In genomic region chr4:107838763-107839162, GRCh38 we compare ENCODE assay signal across 16 cellular contexts. TPM values are rescaled to one million over a fixed set of nuclear protein-coding genes. Genes with fewer than 3 reads are reported as not detected.
DNase-seq lines count a peak whose midpoint lies in the region; ATAC-seq and TF ChIP-seq lines count a peak whose summit lies in the region.
"Had no signal": no experiment of that assay in that cellular context is flagged by ENCODE, and none has a peak within 500 bp of the region (broad histone marks: within the 10 kb centered on the region; RNA-seq: fewer than 3 reads in every experiment).

No MANE protein-coding gene starts in this region.

- no peaks in the 10 kb centered on the region for H3K27me3 Mint-ChIP-seq in neural progenitor cell (ENCODE audit: insufficient read depth, low read depth)

- H3K9ac ChIP-seq in neural progenitor cell: no peak overlapping the region

- TF ChIP-seq CTCF in fibroblast of mammary gland (conservative IDR thresholded peaks at IDR 0.05; ENCODE audit: control insufficient read depth, insufficient read depth, low read depth, low read length) (no peak), psoas muscle (IDR thresholded peaks at IDR 0.05) (no peak), neural progenitor cell (IDR thresholded peaks at IDR 0.05) (no peak)

- no peaks in the 10 kb centered on the region for H3K9me3 ChIP-seq in psoas muscle
- H3K9me3 ChIP-seq in neural progenitor cell (ENCODE audit: low read depth): no peaks in the 10 kb centered on the region
- H3K9me3 ChIP-seq: thyroid gland had no signal

- H3K36me3 ChIP-seq in psoas muscle (ENCODE audit: insufficient read depth in 1 of 2, low read depth in 1 of 2): no peaks in the 10 kb centered on the region
- no peaks in the 10 kb centered on the region for H3K36me3 ChIP-seq in neural progenitor cell
- H3K36me3 ChIP-seq: cardiac muscle cell, thyroid gland had no signal

- no peaks in the 10 kb centered on the region for H3K9me3 Mint-ChIP-seq in neural progenitor cell

- H3K4me1 ChIP-seq in psoas muscle: peaks cover 14% of the 10 kb centered on the region
- no peaks in the 10 kb centered on the region for H3K4me1 ChIP-seq in neural progenitor cell

- H3K27me3 ChIP-seq in psoas muscle (ENCODE audit: insufficient read depth in 3 of 3, low read length in 2 of 3) (no peaks in the 10 kb centered on the region), neural progenitor cell (no peaks in the 10 kb centered on the region)
- H3K27me3 ChIP-seq: cardiac muscle cell, thyroid gland had no signal

- peak; percentile 33 for ATAC-seq in GM19463 (IDR thresholded peaks at IDR 0.05; ENCODE audit: unreplicated experiment)
- peak in 1 of 4 donors; percentile 39 for ATAC-seq in psoas muscle
- ATAC-seq: naive thymus-derived CD8-positive, alpha-beta T cell had no signal

- no peaks in the 10 kb centered on the region for H3K79me2 ChIP-seq in neural progenitor cell (ENCODE audit: low read depth)

- H3F3A ChIP-seq in neural progenitor cell (ENCODE audit: low read depth): no peaks in the 10 kb centered on the region

- no peaks in the 10 kb centered on the region for H3K4me1 Mint-ChIP-seq in neural progenitor cell
- H3K4me1 Mint-ChIP-seq: naive thymus-derived CD8-positive, alpha-beta T cell had no signal

- H4K20me1 ChIP-seq in neural progenitor cell (ENCODE audit: low read depth): no peaks in the 10 kb centered on the region

- H3K4me3 Mint-ChIP-seq in neural progenitor cell: no peak overlapping the region
- H3K4me3 Mint-ChIP-seq: naive thymus-derived CD8-positive, alpha-beta T cell had no signal

- H3K4me2 ChIP-seq in neural progenitor cell: no peak overlapping the region

- H3K27ac Mint-ChIP-seq in neural progenitor cell: no peak overlapping the region
- H3K27ac Mint-ChIP-seq: naive thymus-derived CD8-positive, alpha-beta T cell had no signal

- H3K4me3 ChIP-seq in fibroblast of mammary gland (ENCODE audit: control insufficient read depth, low read depth, low read length) (no peak overlapping the region), psoas muscle (no peak overlapping the region), neural progenitor cell (no peak overlapping the region)
- H3K4me3 ChIP-seq: cardiac muscle cell, thyroid gland had no signal

- no peaks in the 10 kb centered on the region for H3K36me3 Mint-ChIP-seq in neural progenitor cell
- H3K36me3 Mint-ChIP-seq: naive thymus-derived CD8-positive, alpha-beta T cell had no signal

- H3K27ac ChIP-seq in psoas muscle: peak overlapping the region; percentile 9
- H3K27ac ChIP-seq in neural progenitor cell: no peak overlapping the region
- H3K27ac ChIP-seq: cardiac muscle cell had no signal

- intact Hi-C loops in psoas muscle (cut with DNase I): no loop called here

- no peak overlapping the region for H2AFZ ChIP-seq in neural progenitor cell (replicated peaks)

- DNase-seq in NCI-H69 (lab: John Stamatoyannopoulos, UW) (peak; percentile 51), fibroblast of mammary gland (ENCODE audit: low read depth) (peak; percentile 74), psoas muscle (no peak), NCI-H2081 treated with DMSO at 0.1 percent for 48 hours (lab: John Stamatoyannopoulos, UW) (no peak), neural progenitor cell (ENCODE audit: low spot score) (no peak), cerebellar nuclear complex (lab: John Stamatoyannopoulos, UW) (no peak)
- DNase-seq in activated naive CD4-positive, alpha-beta T cell treated with anti-CD3 and anti-CD28 coated beads, Interleukin-2, amount 50 U/mL, for 16 hours: no peak
- DNase-seq: activated naive CD4-positive, alpha-beta T cell; COR-L47; erythroblast; naive thymus-derived CD8-positive, alpha-beta T cell; NCI-H2227 treated with DMSO at 0.1 percent for 48 hours; T-helper 9 cell; thyroid gland had no signal

RNA-seq across cellular contexts. Expression of gene SGMS2, which starts 14.0 kb away (rescaled TPM):
- total RNA-seq in psoas muscle (10 to 100 TPM in 1 of 4 donors, 1 to 10 TPM in 3; 4.6 to 14.2 (median 9.6) TPM), neural progenitor cell (ENCODE audit: low replicate concordance) (0.87 and 1.1 TPM in 2 replicates)
- polyA plus RNA-seq in psoas muscle: 1 to 10 TPM; 1.7 to 8.7 (median 2.9) TPM
- total RNA-seq: naive thymus-derived CD8-positive, alpha-beta T cell had no signal

Comparison
In these comparisons a context has a peak if more than half of its experiments do, and no peak if none do; other contexts are left out.
1. DNase-seq: peak in NCI-H69 (single experiment) and fibroblast of mammary gland (single experiment); none in psoas muscle (0 of 2), NCI-H2081 treated with DMSO at 0.1 percent for 48 hours (single experiment), neural progenitor cell (single experiment), activated naive CD4-positive, alpha-beta T cell treated with anti-CD3 and anti-CD28 coated beads, Interleukin-2, amount 50 U/mL, for 16 hours (single experiment) and cerebellar nuclear complex (0 of 2).